19 cellular contexts compared by ENCODE assay signal in the genomic region with DNA sequence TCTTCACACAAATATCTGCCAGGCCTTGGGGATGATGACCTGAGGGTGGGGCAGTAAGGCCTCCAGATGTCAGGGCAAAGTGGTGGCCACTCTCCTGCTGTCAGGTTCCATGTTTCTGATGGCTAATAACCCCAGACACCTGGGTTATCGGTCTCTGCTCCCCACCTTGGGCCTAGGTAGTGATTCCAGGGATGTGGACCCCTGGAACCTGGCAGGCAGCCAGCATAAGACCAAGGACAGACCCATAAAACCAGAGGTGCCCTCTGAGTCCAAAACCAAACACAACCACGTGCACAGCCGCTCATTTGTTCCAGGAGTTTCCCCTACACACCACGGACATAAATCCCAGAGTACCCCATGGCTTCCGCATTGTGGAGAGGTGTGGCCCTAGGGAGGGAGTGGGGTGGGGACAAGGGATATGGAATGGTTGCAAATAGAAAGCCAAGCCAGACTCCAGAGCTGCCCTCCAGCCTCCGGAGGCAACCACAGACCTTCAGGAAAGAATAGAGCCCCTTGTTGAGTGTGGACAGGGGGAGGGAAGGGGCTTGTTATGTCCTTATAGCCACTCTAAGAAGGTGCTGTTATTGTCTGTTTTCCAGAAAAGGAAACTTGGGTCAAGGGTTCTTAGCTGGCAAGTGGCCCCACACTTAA.
"Had no signal": no experiment of that assay in that cellular context is flagged by ENCODE, and none has a peak within 500 bp of the region (broad histone marks: within the 10 kb centered on the region; RNA-seq: fewer than 3 reads in every experiment).

No MANE protein-coding gene starts in this region.

- H3K27ac ChIP-seq: body of pancreas, foreskin keratinocyte, left ventricle myocardium inferior, neural progenitor cell, prostate gland, stomach had no signal

- DNase-seq: activated CD4-positive, alpha-beta memory T cell treated with anti-CD3 and anti-CD28 coated beads, Interleukin-2, amount 10 ng/mL, durations not matched to agents 7 days and 5 days; activated CD4-positive, alpha-beta T cell treated with anti-CD3 and anti-CD28 coated beads for 48 hours; activated CD4-positive, CD25-positive, alpha-beta regulatory T cell; activated naive CD4-positive, alpha-beta T cell treated with anti-CD3 and anti-CD28 coated beads for 36 hours; activated T-cell treated with anti-CD3 and anti-CD28 coated beads, Interleukin-2, amount 50 U/mL, for 24 hours; body of pancreas; foreskin keratinocyte; glutamatergic neuron; hippocampal formation; kidney; left ventricle myocardium inferior; naive thymus-derived CD4-positive, alpha-beta T cell; right cardiac atrium; stomach; T-cell; T-helper 9 cell; upper lobe of left lung had no signal

- H3K27me3 ChIP-seq: body of pancreas, upper lobe of left lung had no signal

- H3K4me2 ChIP-seq: neural progenitor cell had no signal

- H3K4me1 ChIP-seq: foreskin keratinocyte had no signal

- H3K36me3 ChIP-seq: left ventricle myocardium inferior, neural progenitor cell, prostate gland, stomach, upper lobe of left lung had no signal

- H3K4me3 ChIP-seq: body of pancreas, left ventricle myocardium inferior, neural progenitor cell, prostate gland, stomach, upper lobe of left lung had no signal

- H3K9me3 ChIP-seq: body of pancreas, left ventricle myocardium inferior, prostate gland, stomach, upper lobe of left lung had no signal

- H3K9ac ChIP-seq: neural progenitor cell had no signal

- ATAC-seq: body of pancreas; foreskin keratinocyte; naive thymus-derived CD4-positive, alpha-beta T cell; right cardiac atrium; T-cell had no signal
